ENCODE assay signal across 1 cellular context in genomic region chr3:182484682-182485081, GRCh38.
TF ChIP-seq lines count a peak whose summit lies in the region.

No MANE protein-coding gene starts in this region.

TF ChIP-seq in HEK293, 187 proteins besides CTCF, POLR2A, EP300 and RAD21:
- TF ChIP-seq, protein P1, sequence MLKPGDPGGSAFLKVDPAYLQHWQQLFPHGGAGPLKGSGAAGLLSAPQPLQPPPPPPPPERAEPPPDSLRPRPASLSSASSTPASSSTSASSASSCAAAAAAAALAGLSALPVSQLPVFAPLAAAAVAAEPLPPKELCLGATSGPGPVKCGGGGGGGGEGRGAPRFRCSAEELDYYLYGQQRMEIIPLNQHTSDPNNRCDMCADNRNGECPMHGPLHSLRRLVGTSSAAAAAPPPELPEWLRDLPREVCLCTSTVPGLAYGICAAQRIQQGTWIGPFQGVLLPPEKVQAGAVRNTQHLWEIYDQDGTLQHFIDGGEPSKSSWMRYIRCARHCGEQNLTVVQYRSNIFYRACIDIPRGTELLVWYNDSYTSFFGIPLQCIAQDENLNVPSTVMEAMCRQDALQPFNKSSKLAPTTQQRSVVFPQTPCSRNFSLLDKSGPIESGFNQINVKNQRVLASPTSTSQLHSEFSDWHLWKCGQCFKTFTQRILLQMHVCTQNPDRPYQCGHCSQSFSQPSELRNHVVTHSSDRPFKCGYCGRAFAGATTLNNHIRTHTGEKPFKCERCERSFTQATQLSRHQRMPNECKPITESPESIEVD (tag by site-specific recombination; IDR thresholded peaks at IDR 0.05) = no peak
- TF ChIP-seq ZBTB17 (tag by site-specific recombination; IDR thresholded peaks at IDR 0.05) (peak; percentile 3; the same call in 1 of the 2 replicates), ZNF549 (tag by site-specific recombination; IDR thresholded peaks at IDR 0.05) (no peak)
